ENCODE assay signal across 10 cellular contexts in the genomic region with DNA sequence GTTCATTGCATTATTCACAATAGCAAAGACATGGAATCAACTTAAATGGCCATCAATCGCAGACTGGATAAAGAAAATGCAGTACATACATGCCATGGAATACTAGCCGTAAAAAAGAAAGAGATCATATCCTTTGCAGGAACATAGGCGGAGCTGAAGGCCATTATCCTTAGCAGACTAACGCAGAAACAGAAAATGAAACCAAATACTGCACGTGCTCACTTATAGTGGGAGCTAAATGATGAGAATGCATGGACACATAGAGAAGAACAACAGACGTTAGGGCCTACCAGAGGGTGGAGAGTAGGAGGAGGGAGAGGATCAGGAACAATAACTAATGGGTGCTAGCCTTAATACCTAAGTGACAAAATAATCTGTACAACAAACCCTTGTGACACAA. TPM values are rescaled to one million over a fixed set of nuclear protein-coding genes. Genes with fewer than 3 reads are reported as not detected.
DNase-seq lines count a peak whose midpoint lies in the region; ATAC-seq lines count a peak whose summit lies in the region.
"Had no signal": no experiment of that assay in that cellular context is flagged by ENCODE, and none has a peak within 500 bp of the region (broad histone marks: within the 10 kb centered on the region; RNA-seq: fewer than 3 reads in every experiment).

No MANE protein-coding gene starts in this region.

- ATAC-seq in activated CD8-positive, alpha-beta memory T cell treated with anti-CD3 and anti-CD28 coated beads, Interleukin-2, amount 10 ng/mL, durations not matched to agents 7 days and 5 days = peak; percentile 91
- ATAC-seq in naive thymus-derived CD4-positive, alpha-beta T cell = peak; percentile 79
- ATAC-seq in HG02981 (IDR thresholded peaks at IDR 0.05; ENCODE audit: unreplicated experiment) = no peak
- no peak for ATAC-seq in HG03095 (IDR thresholded peaks at IDR 0.05; ENCODE audit: unreplicated experiment)

- H3K36me3 Mint-ChIP-seq in activated CD8-positive, alpha-beta memory T cell treated with anti-CD3 and anti-CD28 coated beads, Interleukin-2, amount 10 ng/mL, durations not matched to agents 7 days and 5 days = peaks cover 86% of the 10 kb centered on the region
- peaks cover 63% of the 10 kb centered on the region for H3K36me3 Mint-ChIP-seq in activated naive CD4-positive, alpha-beta T cell treated with anti-CD3 and anti-CD28 coated beads, Interleukin-2, amount 50 U/mL, for 24 hours
- peaks cover 55 to 85% (median 81%) of the 10 kb centered on the region in 5 donors for H3K36me3 Mint-ChIP-seq in naive thymus-derived CD4-positive, alpha-beta T cell

- H3K4me3 Mint-ChIP-seq in activated CD8-positive, alpha-beta memory T cell treated with anti-CD3 and anti-CD28 coated beads, Interleukin-2, amount 10 ng/mL, durations not matched to agents 7 days and 5 days = peak overlapping the region; percentile 64
- peak overlapping the region; percentile 57 for H3K4me3 Mint-ChIP-seq in activated naive CD4-positive, alpha-beta T cell treated with anti-CD3 and anti-CD28 coated beads, Interleukin-2, amount 50 U/mL, for 24 hours
- peak overlapping the region; percentile 49 to 86 (median 63) for H3K4me3 Mint-ChIP-seq in naive thymus-derived CD4-positive, alpha-beta T cell
- H3K4me3 Mint-ChIP-seq: brain had no signal

- no peak overlapping the region for H3K4me3 ChIP-seq in naive thymus-derived CD4-positive, alpha-beta T cell (ENCODE audit: low read length)

- H3K9me3 Mint-ChIP-seq in activated CD8-positive, alpha-beta memory T cell treated with anti-CD3 and anti-CD28 coated beads, Interleukin-2, amount 10 ng/mL, durations not matched to agents 7 days and 5 days (ENCODE audit: low read depth) = peaks cover 23% of the 10 kb centered on the region
- H3K9me3 Mint-ChIP-seq in activated naive CD4-positive, alpha-beta T cell treated with anti-CD3 and anti-CD28 coated beads, Interleukin-2, amount 50 U/mL, for 24 hours = peaks cover 15% of the 10 kb centered on the region
- H3K9me3 Mint-ChIP-seq in naive thymus-derived CD4-positive, alpha-beta T cell = peaks cover 5 to 57% (median 34%) of the 10 kb centered on the region in 11 donors

- intact Hi-C loops in naive thymus-derived CD4-positive, alpha-beta T cell (cut with micrococcal nuclease) = loop anchor here (1.0 to 2.0 kb wide), 3 partner anchors 8 to 46 kb away; no protein-coding TSS in a partner anchor

- no peaks in the 10 kb centered on the region for H3K27me3 ChIP-seq in naive thymus-derived CD4-positive, alpha-beta T cell (ENCODE audit: control insufficient read depth in 2 of 2, insufficient read depth in 2 of 2, low read length in 2 of 2)

- H3K27ac Mint-ChIP-seq in activated CD8-positive, alpha-beta memory T cell treated with anti-CD3 and anti-CD28 coated beads, Interleukin-2, amount 10 ng/mL, durations not matched to agents 7 days and 5 days = peak overlapping the region; percentile 86
- H3K27ac Mint-ChIP-seq in activated naive CD4-positive, alpha-beta T cell treated with anti-CD3 and anti-CD28 coated beads, Interleukin-2, amount 50 U/mL, for 24 hours = peak overlapping the region; percentile 98
- peak overlapping the region; percentile 56 to 96 (median 89) for H3K27ac Mint-ChIP-seq in naive thymus-derived CD4-positive, alpha-beta T cell
- H3K27ac Mint-ChIP-seq: brain had no signal

- CTCF ChIA-PET in activated CD8-positive, alpha-beta memory T cell treated with anti-CD3 and anti-CD28 coated beads, Interleukin-2, amount 10 ng/mL, durations not matched to agents 7 days and 5 days (lab: Charles Lee) = interaction anchor here (0.7 to 2.7 kb wide), 5 partner anchors 8 to 90 kb away, joined by 3 to 10 read pairs (median 4); no protein-coding TSS in a partner anchor
- CTCF ChIA-PET in naive thymus-derived CD4-positive, alpha-beta T cell (lab: Charles Lee) = interaction anchor here (0.6 to 1.9 kb wide), 4 partner anchors 16 to 68 kb away, joined by 3 to 6 read pairs (median 5); partner anchors contain the start of gene RASA2

- no peak for DNase-seq in activated CD8-positive, alpha-beta memory T cell treated with anti-CD3 and anti-CD28 coated beads, Interleukin-2, amount 10 ng/mL, durations not matched to agents 7 days and 5 days
- DNase-seq in activated CD8-positive, alpha-beta memory T cell treated with anti-CD3 and anti-CD28 coated beads, Interleukin-2, amount 50 U/mL, for 48 hours = no peak
- DNase-seq in Kasumi-1 (lab: John Stamatoyannopoulos, UW) (peak; percentile 7 to 19), NCI-H524 (lab: John Stamatoyannopoulos, UW) (no peak)
- peak in 7 of 9 donors; percentile 10 to 51 (median 38) for DNase-seq in naive thymus-derived CD4-positive, alpha-beta T cell
- DNase-seq: NCI-H1048 had no signal

- peaks cover 11 to 13% of the 10 kb centered on the region in 2 donors for H3K4me1 ChIP-seq in naive thymus-derived CD4-positive, alpha-beta T cell (ENCODE audit: control insufficient read depth in 2 of 2, insufficient read depth in 2 of 2, low read length in 2 of 2)

- peaks cover 9 to 26% (median 11%) of the 10 kb centered on the region in 3 experiments for H3K36me3 ChIP-seq in naive thymus-derived CD4-positive, alpha-beta T cell (ENCODE audit: control insufficient read depth in 2 of 3, insufficient read depth in 3 of 3, low read length in 3 of 3)

- H3K27ac ChIP-seq in naive thymus-derived CD4-positive, alpha-beta T cell (ENCODE audit: low read depth, low read length) = peak overlapping the region; percentile 34

- peaks cover 0 to 5% (median 4%) of the 10 kb centered on the region in 3 experiments for H3K9me3 ChIP-seq in naive thymus-derived CD4-positive, alpha-beta T cell (ENCODE audit: control insufficient read depth in 2 of 3, low read length in 3 of 3)

- peaks cover 46% of the 10 kb centered on the region for H3K4me1 Mint-ChIP-seq in activated CD8-positive, alpha-beta memory T cell treated with anti-CD3 and anti-CD28 coated beads, Interleukin-2, amount 10 ng/mL, durations not matched to agents 7 days and 5 days
- H3K4me1 Mint-ChIP-seq in activated naive CD4-positive, alpha-beta T cell treated with anti-CD3 and anti-CD28 coated beads, Interleukin-2, amount 50 U/mL, for 24 hours = peaks cover 92% of the 10 kb centered on the region
- H3K4me1 Mint-ChIP-seq in naive thymus-derived CD4-positive, alpha-beta T cell = peaks cover 44 to 93% (median 90%) of the 10 kb centered on the region in 7 donors
- H3K4me1 Mint-ChIP-seq: brain had no signal

- no peaks in the 10 kb centered on the region for H3K27me3 Mint-ChIP-seq in activated CD8-positive, alpha-beta memory T cell treated with anti-CD3 and anti-CD28 coated beads, Interleukin-2, amount 10 ng/mL, durations not matched to agents 7 days and 5 days
- no peaks in the 10 kb centered on the region for H3K27me3 Mint-ChIP-seq in activated naive CD4-positive, alpha-beta T cell treated with anti-CD3 and anti-CD28 coated beads, Interleukin-2, amount 50 U/mL, for 24 hours
- no peaks in the 10 kb centered on the region for H3K27me3 Mint-ChIP-seq in naive thymus-derived CD4-positive, alpha-beta T cell
- H3K27me3 Mint-ChIP-seq: brain had no signal

- POLR2A ChIA-PET in naive thymus-derived CD4-positive, alpha-beta T cell (lab: Charles Lee) = interaction anchor here (1.0 to 1.9 kb wide), 7 partner anchors 8 to 57 kb away, joined by 3 to 10 read pairs (median 6); no protein-coding TSS in a partner anchor

RNA-seq across cellular contexts. Expression of gene RASA2, which starts 57.9 kb away (rescaled TPM):
- total RNA-seq in activated CD8-positive, alpha-beta memory T cell treated with anti-CD3 and anti-CD28 coated beads, Interleukin-2, amount 10 ng/mL, durations not matched to agents 7 days and 5 days = 10 to 100 TPM; 42.4 to 54.8 TPM
- total RNA-seq in naive thymus-derived CD4-positive, alpha-beta T cell = 100 to 1,000 TPM in 2 of 5 experiments, 10 to 100 TPM in 3; 51.9 to 120 (median 96.3) TPM
- 10 to 100 TPM; 51.0 to 59.8 TPM for polyA plus RNA-seq in naive thymus-derived CD4-positive, alpha-beta T cell

Comparison
In these comparisons a context has a peak if more than half of its experiments do, and no peak if none do; other contexts are left out.
1. ATAC-seq: peak in activated CD8-positive, alpha-beta memory T cell treated with anti-CD3 and anti-CD28 coated beads, Interleukin-2, amount 10 ng/mL, durations not matched to agents 7 days and 5 days (single experiment) and naive thymus-derived CD4-positive, alpha-beta T cell (single experiment); none in HG02981 (single experiment) and HG03095 (single experiment).
2. DNase-seq: peak in Kasumi-1 (2 of 2) and naive thymus-derived CD4-positive, alpha-beta T cell (7 of 9); none in activated CD8-positive, alpha-beta memory T cell treated with anti-CD3 and anti-CD28 coated beads, Interleukin-2, amount 10 ng/mL, durations not matched to agents 7 days and 5 days (single experiment), activated CD8-positive, alpha-beta memory T cell treated with anti-CD3 and anti-CD28 coated beads, Interleukin-2, amount 50 U/mL, for 48 hours (single experiment) and NCI-H524 (0 of 2).
3. Peak in every context shown above with its lines, with median percentiles within 50 percentile points of each other: H3K27ac Mint-ChIP-seq and H3K4me3 Mint-ChIP-seq.